14 cellular contexts compared by ENCODE assay signal in the genomic region with DNA sequence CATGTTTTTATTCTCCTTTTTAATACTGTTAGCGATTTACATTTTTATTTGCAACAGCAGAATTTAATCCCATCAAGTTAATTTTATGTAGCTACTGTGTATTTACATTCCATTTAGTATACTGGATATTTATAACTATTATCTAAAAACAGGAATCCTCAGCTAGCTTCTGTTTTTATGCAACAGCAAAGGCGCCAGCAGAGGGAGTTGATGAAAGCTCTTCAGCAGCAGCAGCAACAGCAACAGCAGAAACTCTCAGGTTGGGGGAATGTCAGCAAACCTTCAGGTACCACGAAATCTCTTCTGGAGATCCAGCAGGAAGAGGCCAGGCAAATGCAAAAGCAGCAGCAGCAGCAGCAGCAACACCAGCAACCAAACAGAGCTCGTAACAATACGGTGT. TPM values are rescaled to one million over a fixed set of nuclear protein-coding genes. Genes with fewer than 3 reads are reported as not detected.
A peak's percentile ranks its signal among the peaks of the same experiment; 100 is the strongest.
DNase-seq lines count a peak whose midpoint lies in the region; ATAC-seq and TF ChIP-seq lines count a peak whose summit lies in the region.
"Had no signal": no experiment of that assay in that cellular context is flagged by ENCODE, and none has a peak within 500 bp of the region (broad histone marks: within the 10 kb centered on the region; RNA-seq: fewer than 3 reads in every experiment).

No MANE protein-coding gene starts in this region.

- H4K20me1 ChIP-seq in hepatocyte (ENCODE audit: insufficient read depth, poor library complexity, severe bottlenecking) = no peaks in the 10 kb centered on the region

- intact Hi-C loops in heart right ventricle (cut with DNase I) = no loop called here
- intact Hi-C loops in thyroid gland (cut with DNase I) = no loop called here
- intact Hi-C loops in breast epithelium (cut with DNase I; ENCODE audit: low total_unique reads) = no loop called here

- DNase-seq in heart right ventricle = peak in 1 of 2 donors; percentile 12
- DNase-seq in right atrium auricular region (ENCODE audit: low spot score) = no peak
- no peak for DNase-seq in T-helper 17 cell
- no peak for DNase-seq in hepatocyte (ENCODE audit: low spot score)
- no peak for DNase-seq in thyroid gland
- DNase-seq in breast epithelium (ENCODE audit: low spot score in 2 of 2) = no peak
- DNase-seq in 8988T = no peak
- DNase-seq in effector CD8-positive, alpha-beta T cell (lab: John Stamatoyannopoulos, UW) = no peak
- DNase-seq: activated T-cell treated with anti-CD3 and anti-CD28 coated beads, Interleukin-2, amount 50 U/mL, for 72 hours; NCI-H2029 treated with DMSO at 0.1 percent for 48 hours; T1000 had no signal

- no peak overlapping the region for H2AFZ ChIP-seq in hepatocyte

- peaks cover 16% of the 10 kb centered on the region for H3K36me3 Mint-ChIP-seq in T-helper 17 cell (ENCODE audit: low read depth)

- TF ChIP-seq CTCF in heart right ventricle (IDR thresholded peaks at IDR 0.05) = peak in 7 of 9 donors; percentile 21 to 53 (median 41)
- TF ChIP-seq CTCF in right atrium auricular region (IDR thresholded peaks at IDR 0.05) = peak in 1 of 2 donors; percentile 53
- TF ChIP-seq CTCF in hepatocyte (IDR thresholded peaks at IDR 0.05; ENCODE audit: poor library complexity) = peak; percentile 13
- TF ChIP-seq CTCF in thyroid gland (IDR thresholded peaks at IDR 0.05) = no peak
- no peak for TF ChIP-seq CTCF in breast epithelium (IDR thresholded peaks at IDR 0.05)

- peaks cover 19% of the 10 kb centered on the region for H3K4me1 Mint-ChIP-seq in T-helper 17 cell

- no peaks in the 10 kb centered on the region for H3K9me2 ChIP-seq in hepatocyte (replicated peaks; ENCODE audit: insufficient read depth)

- no peaks in the 10 kb centered on the region for H3K27me3 Mint-ChIP-seq in T-helper 17 cell
- H3K27me3 Mint-ChIP-seq: stimulated activated naive CD8-positive, alpha-beta T cell treated with anti-CD3 and anti-CD28 coated beads, Interleukin-15, Interleukin-2, amounts not matched to agents 100 ng/mL and 50 ng/mL, for 24 hours had no signal

- peak overlapping the region; percentile 4 for H3K27ac Mint-ChIP-seq in T-helper 17 cell
- H3K27ac Mint-ChIP-seq: activated T-cell treated with anti-CD3 and anti-CD28 coated beads, Interleukin-2, amount 50 U/mL, for 72 hours; stimulated activated naive CD8-positive, alpha-beta T cell treated with anti-CD3 and anti-CD28 coated beads, Interleukin-15, Interleukin-2, amounts not matched to agents 100 ng/mL and 50 ng/mL, for 24 hours had no signal

- no peak overlapping the region for H3K4me2 ChIP-seq in hepatocyte
- H3K4me2 ChIP-seq: BLaER1 had no signal

- TF ChIP-seq POLR2A in thyroid gland (IDR thresholded peaks at IDR 0.05) = no peak
- no peak for TF ChIP-seq POLR2A in breast epithelium (IDR thresholded peaks at IDR 0.05)

- H3K27ac ChIP-seq in heart right ventricle (no peak overlapping the region), right atrium auricular region (no peak overlapping the region), hepatocyte (no peak overlapping the region), thyroid gland (no peak overlapping the region), breast epithelium (no peak overlapping the region)
- H3K27ac ChIP-seq: BLaER1, skin epidermis had no signal

- H3K9me3 ChIP-seq in heart right ventricle (no peaks in the 10 kb centered on the region), right atrium auricular region (no peaks in the 10 kb centered on the region), T-helper 17 cell (ENCODE audit: control insufficient read depth, low read length, poor library complexity, severe bottlenecking) (no peaks in the 10 kb centered on the region), hepatocyte (ENCODE audit: low read depth) (no peaks in the 10 kb centered on the region), thyroid gland (no peaks in the 10 kb centered on the region), breast epithelium (no peaks in the 10 kb centered on the region)
- H3K9me3 ChIP-seq: BLaER1 had no signal

- H3K4me3 ChIP-seq in heart right ventricle = no peak overlapping the region
- H3K4me3 ChIP-seq in right atrium auricular region = no peak overlapping the region
- no peak overlapping the region for H3K4me3 ChIP-seq in hepatocyte
- H3K4me3 ChIP-seq in thyroid gland (replicated peaks in 1 of 3) = no peak overlapping the region
- no peak overlapping the region for H3K4me3 ChIP-seq in breast epithelium
- H3K4me3 ChIP-seq: BLaER1, skin epidermis had no signal

- H3K4me1 ChIP-seq in heart right ventricle (peaks cover 0 to 31% (median 13%) of the 10 kb centered on the region in 9 donors), right atrium auricular region (peaks cover 0 to 6% of the 10 kb centered on the region in 2 donors), hepatocyte (ENCODE audit: insufficient read depth) (no peaks in the 10 kb centered on the region), thyroid gland (no peaks in the 10 kb centered on the region), breast epithelium (no peaks in the 10 kb centered on the region)

- peaks cover 0 to 96% (median 41%) of the 10 kb centered on the region in 9 donors for H3K36me3 ChIP-seq in heart right ventricle
- peaks cover 77% of the 10 kb centered on the region for H3K36me3 ChIP-seq in right atrium auricular region
- H3K36me3 ChIP-seq in hepatocyte (replicated peaks; ENCODE audit: insufficient read depth, low read depth) = peaks cover 4% of the 10 kb centered on the region
- H3K36me3 ChIP-seq in thyroid gland = peaks cover 48 to 67% of the 10 kb centered on the region in 2 donors
- H3K36me3 ChIP-seq in breast epithelium = peaks cover 26% of the 10 kb centered on the region

- ATAC-seq in heart right ventricle (peak in 1 of 8 donors; percentile 46), T-helper 17 cell (no peak)
- ATAC-seq: activated T-cell treated with anti-CD3 and anti-CD28 coated beads, Interleukin-2, amount 50 U/mL, for 72 hours had no signal

- H3K79me2 ChIP-seq in hepatocyte = no peaks in the 10 kb centered on the region

- WGBS in heart right ventricle, 2 donors = 59 to 77% methylated on average over 5 of the region's 5 CpGs
- WGBS in hepatocyte (ENCODE audit: low lambda C conversion rate, missing lambda C conversion rate) = 94% methylated on average over 5 of the region's 5 CpGs
- WGBS in thyroid gland, 2 donors = 93 to 97% methylated on average over 5 of the region's 5 CpGs

- H3K4me3 Mint-ChIP-seq in T-helper 17 cell = no peak overlapping the region
- H3K4me3 Mint-ChIP-seq: activated T-cell treated with anti-CD3 and anti-CD28 coated beads, Interleukin-2, amount 50 U/mL, for 72 hours; stimulated activated naive CD8-positive, alpha-beta T cell treated with anti-CD3 and anti-CD28 coated beads, Interleukin-15, Interleukin-2, amounts not matched to agents 100 ng/mL and 50 ng/mL, for 24 hours had no signal

- H3K27me3 ChIP-seq in heart right ventricle = no peaks in the 10 kb centered on the region
- no peaks in the 10 kb centered on the region for H3K27me3 ChIP-seq in right atrium auricular region
- no peaks in the 10 kb centered on the region for H3K27me3 ChIP-seq in hepatocyte
- no peaks in the 10 kb centered on the region for H3K27me3 ChIP-seq in thyroid gland
- no peaks in the 10 kb centered on the region for H3K27me3 ChIP-seq in breast epithelium
- H3K27me3 ChIP-seq: BLaER1 had no signal

RNA-seq across cellular contexts. Expression of a gene that starts 26.2 kb away (rescaled TPM):
- 1 to 10 TPM in 4 of 10 donors, under 1 TPM in 6; 0.71 to 1.7 (median 0.94) TPM for total RNA-seq in heart right ventricle
- polyA plus RNA-seq in heart right ventricle = 1 to 10 TPM in 1 of 2 donors, under 1 TPM in 1; 0.70 to 1.6 TPM
- under 1 TPM; 0.12 to 0.30 TPM for total RNA-seq in right atrium auricular region
- 1 to 10 TPM; 1.0 TPM for total RNA-seq in T-helper 17 cell
- total RNA-seq in hepatocyte = 1.4 and 2.2 TPM in 2 replicates
- 5.9 and 7.5 TPM in 2 replicates for polyA plus RNA-seq in hepatocyte
- 1 to 10 TPM in 1 of 4 donors, under 1 TPM in 2, not detected in 1; 0.45 to 1.9 (median 0.79) TPM for total RNA-seq in thyroid gland
- total RNA-seq in breast epithelium = 10 to 100 TPM in 1 of 3 donors, 1 to 10 TPM in 1, under 1 TPM in 1; 0.32 to 23.1 (median 9.2) TPM

Comparison
In these comparisons a context has a peak if more than half of its experiments do, and no peak if none do; other contexts are left out.
1. CTCF ChIP-seq: peak in heart right ventricle (7 of 9) and hepatocyte (single experiment); none in thyroid gland (0 of 6) and breast epithelium (0 of 3).